Comparison of ENCODE assay signal across 27 cellular contexts in the genomic region with DNA sequence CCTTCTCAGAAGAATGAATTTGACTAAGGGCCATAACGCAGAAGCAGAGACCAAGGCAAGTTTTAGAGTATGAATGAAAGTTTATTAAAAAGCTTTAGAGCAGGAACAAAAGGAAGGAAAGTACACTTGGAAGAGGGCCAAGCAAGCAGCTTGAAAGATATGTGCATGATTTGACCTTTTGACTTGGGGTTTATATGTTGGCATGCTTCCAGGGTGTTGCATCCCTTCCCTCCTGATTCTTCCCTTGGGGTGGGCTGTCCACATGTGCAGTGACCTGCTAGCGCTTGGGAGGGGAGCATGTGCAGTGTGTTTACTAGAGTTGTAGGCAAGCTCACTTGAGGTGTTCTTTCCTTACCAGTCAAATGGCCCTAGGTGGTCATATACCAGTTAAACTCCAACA. TPM values are rescaled to one million over a fixed set of nuclear protein-coding genes. Genes with fewer than 3 reads are reported as not detected.
DNase-seq lines count a peak whose midpoint lies in the region; ATAC-seq, FAIRE-seq and TF ChIP-seq lines count a peak whose summit lies in the region.
"Had no signal": no experiment of that assay in that cellular context is flagged by ENCODE, and none has a peak within 500 bp of the region (broad histone marks: within the 10 kb centered on the region; RNA-seq: fewer than 3 reads in every experiment).

No MANE protein-coding gene starts in this region.

- TF ChIP-seq RAD21 in K562 (CRISPR knock-in tag; conservative IDR thresholded peaks at IDR 0.05 in 1 of 2, IDR thresholded peaks at IDR 0.05 in 1 of 2), result no peak

- FAIRE-seq in K562 (lab: Jason Lieb, UNC), result no peak

- no peak for ATAC-seq in K562
- ATAC-seq: CD8-positive, alpha-beta T cell had no signal

- no peak overlapping the region for H3K4me3 Mint-ChIP-seq in mesothelial cell of epicardium
- H3K4me3 Mint-ChIP-seq: CD8-positive, alpha-beta T cell; IgD-negative memory B cell had no signal

- no peak for TF ChIP-seq POLR2A in K562 (conservative IDR thresholded peaks at IDR 0.05)

- H3K36me3 Mint-ChIP-seq in mesothelial cell of epicardium, result no peaks in the 10 kb centered on the region
- H3K36me3 Mint-ChIP-seq: CD8-positive, alpha-beta T cell; IgD-negative memory B cell had no signal

- H3K4me3 ChIP-seq in HAP-1, result no peak overlapping the region
- H3K4me3 ChIP-seq in K562, result no peak overlapping the region
- H3K4me3 ChIP-seq: Peyer's patch, SJSA1 had no signal

- intact Hi-C loops in K562 (cut with micrococcal nuclease) (no loop called here), head of caudate nucleus (cut with DNase I) (no loop called here)

- H3K27ac Mint-ChIP-seq in mesothelial cell of epicardium, result peak overlapping the region; percentile 43
- H3K27ac Mint-ChIP-seq: CD8-positive, alpha-beta T cell; IgD-negative memory B cell had no signal

- no peak overlapping the region for H3K27ac ChIP-seq in K562 (ENCODE audit: extremely low read depth, low read depth, low read length)
- H3K27ac ChIP-seq: Peyer's patch, SJSA1 had no signal

- H3K9me3 Mint-ChIP-seq in mesothelial cell of epicardium, result no peaks in the 10 kb centered on the region
- H3K9me3 Mint-ChIP-seq: CD8-positive, alpha-beta T cell had no signal

- TF ChIP-seq EP300 in K562 (IDR thresholded peaks at IDR 0.05; ENCODE audit: low read length), result no peak

- TF ChIP-seq CTCF in K562 (IDR thresholded peaks at IDR 0.05 in 2 of 3, conservative IDR thresholded peaks at IDR 0.05 in 1 of 3; ENCODE audit: insufficient read depth in 2 of 3, low read depth in 1 of 3, low read length in 3 of 3) (no peak), mesothelial cell of epicardium (IDR thresholded peaks at IDR 0.05; ENCODE audit: unreplicated experiment) (no peak)

- peaks cover 14% of the 10 kb centered on the region for H3K4me1 Mint-ChIP-seq in mesothelial cell of epicardium

- WGBS in K562 (ENCODE audit: insufficient coverage, low coverage, missing lambda C conversion rate), result 56% methylated on average over 2 of the region's 2 CpGs

- H3K4me1 ChIP-seq in HAP-1 (peaks cover 36% of the 10 kb centered on the region), K562 (replicated peaks in 1 of 2; ENCODE audit: control insufficient read depth in 2 of 2, insufficient read depth in 2 of 2, low read length in 2 of 2) (no peaks in the 10 kb centered on the region)
- H3K4me1 ChIP-seq: Peyer's patch had no signal

- no peak overlapping the region for H3K4me2 ChIP-seq in K562 (ENCODE audit: insufficient read depth, low read length)

- no TSS peak for BruUV-seq in K562 (replicated peaks; lab: Mats Ljungman, UMichigan)

- H3K9me1 ChIP-seq in K562 (ENCODE audit: control insufficient read depth, insufficient read depth, low read length), result no peaks in the 10 kb centered on the region

- H3K79me2 ChIP-seq in K562 (ENCODE audit: control insufficient read depth, insufficient read depth, low read length), result no peaks in the 10 kb centered on the region

- POLR2A ChIA-PET in K562 (lab: Yijun Ruan, JAX), result no interaction called here

- no peaks in the 10 kb centered on the region for H4K20me1 ChIP-seq in K562 (replicated peaks; ENCODE audit: control insufficient read depth, insufficient read depth, low read length)

- H3K36me3 ChIP-seq in HAP-1 (replicated peaks) (no peaks in the 10 kb centered on the region), K562 (ENCODE audit: control insufficient read depth, insufficient read depth, low read length) (no peaks in the 10 kb centered on the region)
- H3K36me3 ChIP-seq: Peyer's patch, SJSA1 had no signal

- no peak overlapping the region for H2AFZ ChIP-seq in K562 (ENCODE audit: low read depth, low read length)

- no peak overlapping the region for H3K9ac ChIP-seq in K562 (ENCODE audit: insufficient read depth in 1 of 2, low read depth in 2 of 2, low read length in 2 of 2)

- peak; percentile 42 for DNase-seq in NCI-H1105 treated with DMSO at 0.1 percent for 48 hours (lab: John Stamatoyannopoulos, UW)
- no peak for DNase-seq in NCI-H1105 (lab: John Stamatoyannopoulos, UW)
- DNase-seq in HAP-1 (ENCODE audit: low spot score in 2 of 2), result peak; percentile 47 to 50
- no peak for DNase-seq in K562 (ENCODE audit: extremely low read depth in 1 of 4, low spot score in 3 of 4)
- no peak for DNase-seq in mesothelial cell of epicardium (ENCODE audit: low spot score in 2 of 2, unreplicated experiment in 2 of 2)
- no peak for DNase-seq in middle frontal gyrus (ENCODE audit: extremely low spot score, low spot score)
- no peak for DNase-seq in head of caudate nucleus
- DNase-seq: AML-193; C1 segment of cervical spinal cord; CD8-positive, alpha-beta T cell; EL; GF-D8; HCEC 1CT; Karpas-422; MV-4-11; NCI-H1417; NCI-H1694 treated with DMSO at 0.1 percent for 48 hours; NCI-H2081 treated with DMSO at 0.1 percent for 48 hours; NCI-H2227 treated with DMSO at 0.1 percent for 48 hours; NCI-H524; NCI-H82; Peyer's patch; T-helper 2 cell had no signal

- in situ Hi-C loops in HAP-1 (cut with MboI; ENCODE audit: low sequenced_read_pairs) (no loop called here), K562 (cut with MboI) (no loop called here)

- CTCF ChIA-PET in K562 (lab: Yijun Ruan, JAX; ENCODE audit: low intra/inter-chr PET ratio), result no interaction called here

- H3K27me3 Mint-ChIP-seq in mesothelial cell of epicardium (ENCODE audit: low read depth), result no peaks in the 10 kb centered on the region
- H3K27me3 Mint-ChIP-seq: IgD-negative memory B cell had no signal

- H3K9me3 ChIP-seq in HAP-1 (no peaks in the 10 kb centered on the region), K562 (replicated peaks; ENCODE audit: control insufficient read depth, insufficient read depth, low read depth, low read length) (no peaks in the 10 kb centered on the region)
- H3K9me3 ChIP-seq: Peyer's patch, SJSA1 had no signal

- H3K27me3 ChIP-seq in HAP-1 (ENCODE audit: low read depth) (no peaks in the 10 kb centered on the region), K562 (ENCODE audit: control insufficient read depth in 2 of 2, insufficient read depth in 2 of 2, low read length in 2 of 2) (no peaks in the 10 kb centered on the region)
- H3K27me3 ChIP-seq: Peyer's patch, SJSA1 had no signal

TF ChIP-seq in K562, 482 proteins besides CTCF, POLR2A, EP300 and RAD21:
- TF ChIP-seq NFIC (IDR thresholded peaks at IDR 0.05) (peak; percentile 74), MCM5 (IDR thresholded peaks at IDR 0.05; ENCODE audit: low read depth) (no peak), GTF2E2 (tag; IDR thresholded peaks at IDR 0.05) (no peak), ZNF41 (CRISPR knock-in tag; conservative IDR thresholded peaks at IDR 0.05) (no peak)
- TF ChIP-seq, protein P1, sequence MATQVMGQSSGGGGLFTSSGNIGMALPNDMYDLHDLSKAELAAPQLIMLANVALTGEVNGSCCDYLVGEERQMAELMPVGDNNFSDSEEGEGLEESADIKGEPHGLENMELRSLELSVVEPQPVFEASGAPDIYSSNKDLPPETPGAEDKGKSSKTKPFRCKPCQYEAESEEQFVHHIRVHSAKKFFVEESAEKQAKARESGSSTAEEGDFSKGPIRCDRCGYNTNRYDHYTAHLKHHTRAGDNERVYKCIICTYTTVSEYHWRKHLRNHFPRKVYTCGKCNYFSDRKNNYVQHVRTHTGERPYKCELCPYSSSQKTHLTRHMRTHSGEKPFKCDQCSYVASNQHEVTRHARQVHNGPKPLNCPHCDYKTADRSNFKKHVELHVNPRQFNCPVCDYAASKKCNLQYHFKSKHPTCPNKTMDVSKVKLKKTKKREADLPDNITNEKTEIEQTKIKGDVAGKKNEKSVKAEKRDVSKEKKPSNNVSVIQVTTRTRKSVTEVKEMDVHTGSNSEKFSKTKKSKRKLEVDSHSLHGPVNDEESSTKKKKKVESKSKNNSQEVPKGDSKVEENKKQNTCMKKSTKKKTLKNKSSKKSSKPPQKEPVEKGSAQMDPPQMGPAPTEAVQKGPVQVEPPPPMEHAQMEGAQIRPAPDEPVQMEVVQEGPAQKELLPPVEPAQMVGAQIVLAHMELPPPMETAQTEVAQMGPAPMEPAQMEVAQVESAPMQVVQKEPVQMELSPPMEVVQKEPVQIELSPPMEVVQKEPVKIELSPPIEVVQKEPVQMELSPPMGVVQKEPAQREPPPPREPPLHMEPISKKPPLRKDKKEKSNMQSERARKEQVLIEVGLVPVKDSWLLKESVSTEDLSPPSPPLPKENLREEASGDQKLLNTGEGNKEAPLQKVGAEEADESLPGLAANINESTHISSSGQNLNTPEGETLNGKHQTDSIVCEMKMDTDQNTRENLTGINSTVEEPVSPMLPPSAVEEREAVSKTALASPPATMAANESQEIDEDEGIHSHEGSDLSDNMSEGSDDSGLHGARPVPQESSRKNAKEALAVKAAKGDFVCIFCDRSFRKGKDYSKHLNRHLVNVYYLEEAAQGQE (CRISPR knock-in tag; IDR thresholded peaks at IDR 0.05; ENCODE audit: low read depth), result no peak

RNA-seq across cellular contexts. Expression of a gene that starts 37.9 kb away (rescaled TPM):
- 0.21 TPM in 1 of 2 replicates, not detected in the other for total RNA-seq in K562 (2011; cell fraction: chromatin; rRNA removed; ENCODE audit: low replicate concordance)
- total RNA-seq in K562 (2011; cell fraction: nucleolus; rRNA removed), result 0.13 TPM in 1 of 2 replicates, not detected in the other
- total RNA-seq in K562 (2011; cell fraction: nucleoplasm; rRNA removed), result 0.07 and 0.15 TPM in 2 replicates
- 0.12 TPM in 1 of 2 replicates, not detected in the other for total RNA-seq in K562 (2014; rRNA removed)
- total RNA-seq in K562 (2014; rRNA removed; fragmentation: Illumina TruSeq; extraction: Trizol), result 0.29 and 0.41 TPM in 2 replicates
- 0.11 and 0.18 TPM in 2 replicates for total RNA-seq in K562 (2015; rRNA removed; fragmentation: Illumina TruSeq; extraction: Trizol)
- 0.20 and 0.35 TPM in 2 replicates for total RNA-seq in K562 (2021)
- 0.07 and 0.09 TPM in 2 replicates for polyA plus RNA-seq in K562 (2011; rRNA removed)
- polyA plus RNA-seq in K562 (2011; cell fraction: cytosol; rRNA removed), result 0.01 and 0.03 TPM in 2 replicates
- polyA plus RNA-seq in K562 (2011; cell fraction: nucleus; rRNA removed), result not detected in 2 replicates
- polyA plus RNA-seq in K562 (2012), result 0.08 and 0.10 TPM in 2 replicates
- 0.10 and 0.21 TPM in 2 replicates for polyA plus RNA-seq in K562 (2014; fragmentation: Illumina TruSeq; extraction: Trizol)
- polyA plus RNA-seq in K562 (2014; fragmentation: Nextera tagmentation; extraction: Ambion mirVana), result under 1 TPM; 0.20 to 1.00 TPM
- polyA plus RNA-seq in K562 (2014; rRNA removed), result 0.05 and 0.16 TPM in 2 replicates
- 0.06 and 0.18 TPM in 2 replicates for polyA minus RNA-seq in K562 (2011; rRNA and poly(A)+ RNA removed)
- polyA minus RNA-seq in K562 (2011; cell fraction: cytosol; rRNA and poly(A)+ RNA removed), result not detected in 2 replicates
- 0.13 and 0.22 TPM in 2 replicates for polyA minus RNA-seq in K562 (2011; cell fraction: nucleus; rRNA and poly(A)+ RNA removed)
- total RNA-seq in mesothelial cell of epicardium, result 8.7 to 10.1 TPM (median 9.4 TPM) in 3 replicates
- total RNA-seq: A172, OCI-LY7, SJSA1 had no signal

Comparison
In these comparisons a context has a peak if more than half of its experiments do, and no peak if none do; other contexts are left out.
1. DNase-seq: peak in NCI-H1105 treated with DMSO at 0.1 percent for 48 hours (single experiment) and HAP-1 (2 of 2); none in NCI-H1105 (single experiment), K562 (0 of 4), mesothelial cell of epicardium (0 of 2), middle frontal gyrus (single experiment) and head of caudate nucleus (0 of 42).